ENCODE assay signal across 8 cellular contexts in genomic region chr6:109690740-109691687, GRCh38. TPM values are rescaled to one million over a fixed set of nuclear protein-coding genes. Genes with fewer than 3 reads are reported as not detected.
A peak's percentile ranks its signal among the peaks of the same experiment; 100 is the strongest.
DNase-seq lines count a peak whose midpoint lies in the region; ATAC-seq and TF ChIP-seq lines count a peak whose summit lies in the region.

AK9 (minus strand) TSS chr6:109691202; CDS start chr6:109675745, 15,457 bp downstream.
FIG4 (plus strand) TSS chr6:109691296; CDS start chr6:109691436, 140 bp downstream.

- peaks cover 46% of the 10 kb centered on the region for H3K4me1 Mint-ChIP-seq in activated naive CD8-positive, alpha-beta T cell (ENCODE audit: low read depth)
- H3K4me1 Mint-ChIP-seq in osteocyte (ENCODE audit: unreplicated experiment), result peaks cover 16% of the 10 kb centered on the region

- DNase-seq in GM10248 (ENCODE audit: extremely low spot score) (peak; percentile 92), NCI-H1048 (lab: John Stamatoyannopoulos, UW) (peak; percentile 91), SK-N-SH (peak; percentile 96), head of caudate nucleus (peak; percentile 86 to 99 (median 96)), osteocyte (ENCODE audit: extremely low spot score, unreplicated experiment) (peak; percentile 95), thyroid gland (peak; percentile 94)

- H3K27ac ChIP-seq in SK-N-SH (ENCODE audit: low read depth in 2 of 2, low read length in 1 of 2) (peak within 1 kb of the TSS; percentile 51 to 87), thyroid gland (peak within 1 kb of the TSS; percentile 67 to 88 (median 82))

- peaks cover 4% of the 10 kb centered on the region for H3K36me3 Mint-ChIP-seq in activated naive CD8-positive, alpha-beta T cell
- H3K36me3 Mint-ChIP-seq in osteocyte (ENCODE audit: unreplicated experiment), result peaks cover 7% of the 10 kb centered on the region

- WGBS in SK-N-SH (ENCODE audit: low lambda C conversion rate), result under 1% methylated on average over 30 of the region's 48 CpGs
- WGBS in thyroid gland, 2 donors, result 0% methylated on average over 28 to 33 of the region's 48 CpGs

- TF ChIP-seq EP300 in SK-N-SH (IDR thresholded peaks at IDR 0.05; ENCODE audit: borderline replicate concordance in 1 of 2, low read depth in 1 of 2, low read length in 1 of 2), result no peak

- H3F3A ChIP-seq in SK-N-SH (replicated peaks; ENCODE audit: insufficient read depth), result no peaks in the 10 kb centered on the region

- H3K27me3 ChIP-seq in SK-N-SH (ENCODE audit: insufficient read depth) (no peaks in the 10 kb centered on the region), thyroid gland (no peaks in the 10 kb centered on the region)

- no peaks in the 10 kb centered on the region for H4K20me1 ChIP-seq in SK-N-SH (ENCODE audit: insufficient read depth)

- peak within 1 kb of the TSS; percentile 88 for H3K4me2 ChIP-seq in SK-N-SH

- peak within 1 kb of the TSS; percentile 97 for H3K27ac Mint-ChIP-seq in activated naive CD8-positive, alpha-beta T cell
- H3K27ac Mint-ChIP-seq in osteocyte (ENCODE audit: unreplicated experiment), result peak within 1 kb of the TSS; percentile 90

- 0 out of 2 replicates have a peak, but pooled peaks have one; percentile 14 for TF ChIP-seq RAD21 in SK-N-SH (IDR thresholded peaks at IDR 0.05; ENCODE audit: low read length)

- POLR2A ChIA-PET in GM10248 (lab: Yijun Ruan, JAX), result no interaction called here
- POLR2A ChIA-PET in SK-N-SH (lab: Yijun Ruan, JAX), result interaction anchor here (1.1 kb wide), 1 partner anchor 1267 kb away, joined by 3 read pairs; the partner anchor contains the start of gene GTF3C6

- H3K9me3 Mint-ChIP-seq in activated naive CD8-positive, alpha-beta T cell (ENCODE audit: low read depth), result no peaks in the 10 kb centered on the region
- no peaks in the 10 kb centered on the region for H3K9me3 Mint-ChIP-seq in osteocyte (ENCODE audit: unreplicated experiment)

- no peaks in the 10 kb centered on the region for H3K9me2 ChIP-seq in SK-N-SH

- peak; percentile 96 for ATAC-seq in HG02588 (IDR thresholded peaks at IDR 0.05; ENCODE audit: unreplicated experiment)

- H3K4me1 ChIP-seq in SK-N-SH (ENCODE audit: control insufficient read depth in 1 of 2, insufficient read depth in 2 of 2, low read depth in 1 of 2, low read length in 1 of 2), result peaks cover 0 to 3% of the 10 kb centered on the region in 2 experiments; a peak in 3 of 4 replicates
- H3K4me1 ChIP-seq in thyroid gland, result peaks cover 0 to 14% of the 10 kb centered on the region in 2 donors

- TF ChIP-seq CTCF in GM10248 (IDR thresholded peaks at IDR 0.05; ENCODE audit: control extremely low read depth, extremely low read depth, low read depth, missing control alignments), result peak; percentile 24
- peak; percentile 42 for TF ChIP-seq CTCF in SK-N-SH (IDR thresholded peaks at IDR 0.05)
- peak; percentile 50 for TF ChIP-seq CTCF in osteocyte (IDR thresholded peaks at IDR 0.05)
- peak in 3 of 6 experiments; percentile 28 to 32 (median 28) for TF ChIP-seq CTCF in thyroid gland (IDR thresholded peaks at IDR 0.05)

- H3K9me3 ChIP-seq in SK-N-SH, result no peaks in the 10 kb centered on the region
- no peaks in the 10 kb centered on the region for H3K9me3 ChIP-seq in thyroid gland

- no peaks in the 10 kb centered on the region for H3K79me2 ChIP-seq in SK-N-SH (ENCODE audit: insufficient read depth)

- H3K4me3 Mint-ChIP-seq in activated naive CD8-positive, alpha-beta T cell, result peak within 1 kb of the TSS; percentile 97
- H3K4me3 Mint-ChIP-seq in osteocyte (ENCODE audit: unreplicated experiment), result peak within 1 kb of the TSS; percentile 93

- peak within 1 kb of the TSS; percentile 88 to 96 for H3K4me3 ChIP-seq in SK-N-SH (ENCODE audit: low read depth in 2 of 2, low read length in 1 of 2)
- peak within 1 kb of the TSS; percentile 67 to 97 (median 73) for H3K4me3 ChIP-seq in thyroid gland (replicated peaks in 1 of 3)

- H3K36me3 ChIP-seq in SK-N-SH (replicated peaks in 1 of 2; ENCODE audit: control insufficient read depth in 1 of 2, insufficient read depth in 2 of 2, low read length in 1 of 2) (peaks cover 0 to under 1% of the 10 kb centered on the region in 2 experiments), thyroid gland (no peaks in the 10 kb centered on the region)

- intact Hi-C loops in head of caudate nucleus (cut with DNase I), result no loop called here
- intact Hi-C loops in thyroid gland (cut with DNase I), result loop anchor here (10.0 kb wide), 1 partner anchor 494 kb away; the partner anchor contains the start of gene CDC40

- no peaks in the 10 kb centered on the region for H3K27me3 Mint-ChIP-seq in activated naive CD8-positive, alpha-beta T cell
- H3K27me3 Mint-ChIP-seq in osteocyte (ENCODE audit: unreplicated experiment), result no peaks in the 10 kb centered on the region

- H3K9ac ChIP-seq in SK-N-SH, result peak within 1 kb of the TSS; percentile 64

- peak in 1 of 2 donors; percentile 75 for TF ChIP-seq POLR2A in thyroid gland (IDR thresholded peaks at IDR 0.05)

- peak within 1 kb of the TSS; percentile 97 for H2AFZ ChIP-seq in SK-N-SH (ENCODE audit: low read depth)

- CTCF ChIA-PET in GM10248 (lab: Yijun Ruan, JAX), result interaction anchor here (1.3 to 4.4 kb wide), 6 partner anchors 10 to 504 kb away, joined by 3 to 31 read pairs (median 5); no protein-coding TSS in a partner anchor
- CTCF ChIA-PET in SK-N-SH (lab: Yijun Ruan, JAX), result interaction anchor here (0.6 to 2.4 kb wide), 7 partner anchors 9 to 699 kb away, joined by 3 to 14 read pairs (median 3); no protein-coding TSS in a partner anchor

TF ChIP-seq in SK-N-SH, 30 proteins besides CTCF, POLR2A, EP300 and RAD21 (continues in another document):
- TF ChIP-seq SIN3A (IDR thresholded peaks at IDR 0.05; ENCODE audit: borderline replicate concordance, low read depth, low read length), result no peak
- TF ChIP-seq, protein P1, sequence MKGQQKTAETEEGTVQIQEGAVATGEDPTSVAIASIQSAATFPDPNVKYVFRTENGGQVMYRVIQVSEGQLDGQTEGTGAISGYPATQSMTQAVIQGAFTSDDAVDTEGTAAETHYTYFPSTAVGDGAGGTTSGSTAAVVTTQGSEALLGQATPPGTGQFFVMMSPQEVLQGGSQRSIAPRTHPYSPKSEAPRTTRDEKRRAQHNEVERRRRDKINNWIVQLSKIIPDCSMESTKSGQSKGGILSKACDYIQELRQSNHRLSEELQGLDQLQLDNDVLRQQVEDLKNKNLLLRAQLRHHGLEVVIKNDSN (IDR thresholded peaks at IDR 0.05; ENCODE audit: borderline replicate concordance, low read depth), result 0 out of 2 replicates have a peak, but pooled peaks have one; percentile 36
- TF ChIP-seq EZH2phosphoT487 (IDR thresholded peaks at IDR 0.05; ENCODE audit: borderline replicate concordance, low read depth), result no peak
- no peak for TF ChIP-seq TEAD4 (IDR thresholded peaks at IDR 0.05; ENCODE audit: borderline replicate concordance, insufficient read depth)
- peak; percentile 97 for TF ChIP-seq YY1 (IDR thresholded peaks at IDR 0.05; ENCODE audit: low read depth)
- TF ChIP-seq PBX3 (IDR thresholded peaks at IDR 0.05), result no peak; the same call in 1 of the 2 replicates
- TF ChIP-seq FOXM1 (IDR thresholded peaks at IDR 0.05; ENCODE audit: low read depth), result no peak
- no peak for TF ChIP-seq TCF12 (IDR thresholded peaks at IDR 0.05)
- TF ChIP-seq SMC3 (IDR thresholded peaks at IDR 0.05; ENCODE audit: low read depth, low read length), result no peak
- peak; percentile 65 for TF ChIP-seq CHD2 (IDR thresholded peaks at IDR 0.05; ENCODE audit: low read length, partially characterized antibody)
- TF ChIP-seq USF2 (IDR thresholded peaks at IDR 0.05; ENCODE audit: borderline replicate concordance, low read depth, low read length), result 0 out of 2 replicates have a peak, but pooled peaks have one; percentile 5
- TF ChIP-seq GABPA (IDR thresholded peaks at IDR 0.05; ENCODE audit: low read depth), result peak; percentile 50; the same call in 1 of the 2 replicates
- TF ChIP-seq, protein P2, sequence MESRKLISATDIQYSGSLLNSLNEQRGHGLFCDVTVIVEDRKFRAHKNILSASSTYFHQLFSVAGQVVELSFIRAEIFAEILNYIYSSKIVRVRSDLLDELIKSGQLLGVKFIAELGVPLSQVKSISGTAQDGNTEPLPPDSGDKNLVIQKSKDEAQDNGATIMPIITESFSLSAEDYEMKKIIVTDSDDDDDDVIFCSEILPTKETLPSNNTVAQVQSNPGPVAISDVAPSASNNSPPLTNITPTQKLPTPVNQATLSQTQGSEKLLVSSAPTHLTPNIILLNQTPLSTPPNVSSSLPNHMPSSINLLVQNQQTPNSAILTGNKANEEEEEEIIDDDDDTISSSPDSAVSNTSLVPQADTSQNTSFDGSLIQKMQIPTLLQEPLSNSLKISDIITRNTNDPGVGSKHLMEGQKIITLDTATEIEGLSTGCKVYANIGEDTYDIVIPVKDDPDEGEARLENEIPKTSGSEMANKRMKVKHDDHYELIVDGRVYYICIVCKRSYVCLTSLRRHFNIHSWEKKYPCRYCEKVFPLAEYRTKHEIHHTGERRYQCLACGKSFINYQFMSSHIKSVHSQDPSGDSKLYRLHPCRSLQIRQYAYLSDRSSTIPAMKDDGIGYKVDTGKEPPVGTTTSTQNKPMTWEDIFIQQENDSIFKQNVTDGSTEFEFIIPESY (IDR thresholded peaks at IDR 0.05; ENCODE audit: borderline replicate concordance, low read depth), result peak; percentile 37; the same call in 1 of the 2 replicates

RNA-seq across cellular contexts. Expression of gene AK9, which starts in this region (rescaled TPM):
- 0.76 and 1.1 TPM in 2 replicates for polyA plus RNA-seq in SK-N-SH (2012; rRNA removed)
- 1.2 and 1.7 TPM in 2 replicates for polyA plus RNA-seq in SK-N-SH (2012; cell fraction: cytosol; rRNA removed)
- polyA plus RNA-seq in SK-N-SH (2012; cell fraction: nucleus; rRNA removed), result 0.79 and 1.6 TPM in 2 replicates
- total RNA-seq in osteocyte (4.5 and 5.3 TPM in 2 replicates), thyroid gland (10 to 100 TPM; 12.5 to 42.6 (median 15.3) TPM)

RNA-seq across cellular contexts. Expression of gene FIG4, which starts in this region (rescaled TPM):
- polyA plus RNA-seq in SK-N-SH (2012; rRNA removed), result 6.8 and 8.4 TPM in 2 replicates
- 8.7 and 9.6 TPM in 2 replicates for polyA plus RNA-seq in SK-N-SH (2012; cell fraction: cytosol; rRNA removed)
- 6.4 and 11.1 TPM in 2 replicates for polyA plus RNA-seq in SK-N-SH (2012; cell fraction: nucleus; rRNA removed)
- total RNA-seq in osteocyte, result 13.5 and 15.9 TPM in 2 replicates
- 10 to 100 TPM; 11.7 to 17.0 (median 16.6) TPM for total RNA-seq in thyroid gland

Comparison
In these comparisons a context has a peak if more than half of its experiments do, and no peak if none do; other contexts are left out.
1. Peak in every context shown above with its lines: DNase-seq, ATAC-seq, H3K4me3 ChIP-seq and H3K27ac ChIP-seq.